1 cellular context compared by ENCODE assay signal in the genomic region with DNA sequence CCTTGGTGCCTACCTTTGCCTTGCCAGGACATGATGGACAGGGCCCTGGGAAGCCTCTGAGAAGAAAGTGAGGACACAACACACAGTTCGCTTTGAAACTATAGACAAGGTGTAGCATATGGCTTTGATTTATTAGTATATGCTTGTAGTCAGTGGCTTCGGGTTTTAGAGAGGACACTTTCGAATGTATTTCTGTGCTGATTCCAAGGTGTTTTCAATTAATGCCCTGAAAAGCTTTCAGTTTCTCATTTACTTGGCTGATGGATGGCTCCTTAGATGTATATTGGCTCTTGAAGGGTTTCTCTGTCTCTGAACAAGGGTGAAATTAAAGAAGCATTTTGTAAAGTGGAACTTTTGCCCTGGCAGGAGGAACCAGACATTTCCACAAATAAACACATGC.
TF ChIP-seq lines count a peak whose summit lies in the region.

No MANE protein-coding gene starts in this region.

TF ChIP-seq in GM23338, 12 proteins besides CTCF, POLR2A, EP300 and RAD21 (continued from another document):
- TF ChIP-seq, protein P1, sequence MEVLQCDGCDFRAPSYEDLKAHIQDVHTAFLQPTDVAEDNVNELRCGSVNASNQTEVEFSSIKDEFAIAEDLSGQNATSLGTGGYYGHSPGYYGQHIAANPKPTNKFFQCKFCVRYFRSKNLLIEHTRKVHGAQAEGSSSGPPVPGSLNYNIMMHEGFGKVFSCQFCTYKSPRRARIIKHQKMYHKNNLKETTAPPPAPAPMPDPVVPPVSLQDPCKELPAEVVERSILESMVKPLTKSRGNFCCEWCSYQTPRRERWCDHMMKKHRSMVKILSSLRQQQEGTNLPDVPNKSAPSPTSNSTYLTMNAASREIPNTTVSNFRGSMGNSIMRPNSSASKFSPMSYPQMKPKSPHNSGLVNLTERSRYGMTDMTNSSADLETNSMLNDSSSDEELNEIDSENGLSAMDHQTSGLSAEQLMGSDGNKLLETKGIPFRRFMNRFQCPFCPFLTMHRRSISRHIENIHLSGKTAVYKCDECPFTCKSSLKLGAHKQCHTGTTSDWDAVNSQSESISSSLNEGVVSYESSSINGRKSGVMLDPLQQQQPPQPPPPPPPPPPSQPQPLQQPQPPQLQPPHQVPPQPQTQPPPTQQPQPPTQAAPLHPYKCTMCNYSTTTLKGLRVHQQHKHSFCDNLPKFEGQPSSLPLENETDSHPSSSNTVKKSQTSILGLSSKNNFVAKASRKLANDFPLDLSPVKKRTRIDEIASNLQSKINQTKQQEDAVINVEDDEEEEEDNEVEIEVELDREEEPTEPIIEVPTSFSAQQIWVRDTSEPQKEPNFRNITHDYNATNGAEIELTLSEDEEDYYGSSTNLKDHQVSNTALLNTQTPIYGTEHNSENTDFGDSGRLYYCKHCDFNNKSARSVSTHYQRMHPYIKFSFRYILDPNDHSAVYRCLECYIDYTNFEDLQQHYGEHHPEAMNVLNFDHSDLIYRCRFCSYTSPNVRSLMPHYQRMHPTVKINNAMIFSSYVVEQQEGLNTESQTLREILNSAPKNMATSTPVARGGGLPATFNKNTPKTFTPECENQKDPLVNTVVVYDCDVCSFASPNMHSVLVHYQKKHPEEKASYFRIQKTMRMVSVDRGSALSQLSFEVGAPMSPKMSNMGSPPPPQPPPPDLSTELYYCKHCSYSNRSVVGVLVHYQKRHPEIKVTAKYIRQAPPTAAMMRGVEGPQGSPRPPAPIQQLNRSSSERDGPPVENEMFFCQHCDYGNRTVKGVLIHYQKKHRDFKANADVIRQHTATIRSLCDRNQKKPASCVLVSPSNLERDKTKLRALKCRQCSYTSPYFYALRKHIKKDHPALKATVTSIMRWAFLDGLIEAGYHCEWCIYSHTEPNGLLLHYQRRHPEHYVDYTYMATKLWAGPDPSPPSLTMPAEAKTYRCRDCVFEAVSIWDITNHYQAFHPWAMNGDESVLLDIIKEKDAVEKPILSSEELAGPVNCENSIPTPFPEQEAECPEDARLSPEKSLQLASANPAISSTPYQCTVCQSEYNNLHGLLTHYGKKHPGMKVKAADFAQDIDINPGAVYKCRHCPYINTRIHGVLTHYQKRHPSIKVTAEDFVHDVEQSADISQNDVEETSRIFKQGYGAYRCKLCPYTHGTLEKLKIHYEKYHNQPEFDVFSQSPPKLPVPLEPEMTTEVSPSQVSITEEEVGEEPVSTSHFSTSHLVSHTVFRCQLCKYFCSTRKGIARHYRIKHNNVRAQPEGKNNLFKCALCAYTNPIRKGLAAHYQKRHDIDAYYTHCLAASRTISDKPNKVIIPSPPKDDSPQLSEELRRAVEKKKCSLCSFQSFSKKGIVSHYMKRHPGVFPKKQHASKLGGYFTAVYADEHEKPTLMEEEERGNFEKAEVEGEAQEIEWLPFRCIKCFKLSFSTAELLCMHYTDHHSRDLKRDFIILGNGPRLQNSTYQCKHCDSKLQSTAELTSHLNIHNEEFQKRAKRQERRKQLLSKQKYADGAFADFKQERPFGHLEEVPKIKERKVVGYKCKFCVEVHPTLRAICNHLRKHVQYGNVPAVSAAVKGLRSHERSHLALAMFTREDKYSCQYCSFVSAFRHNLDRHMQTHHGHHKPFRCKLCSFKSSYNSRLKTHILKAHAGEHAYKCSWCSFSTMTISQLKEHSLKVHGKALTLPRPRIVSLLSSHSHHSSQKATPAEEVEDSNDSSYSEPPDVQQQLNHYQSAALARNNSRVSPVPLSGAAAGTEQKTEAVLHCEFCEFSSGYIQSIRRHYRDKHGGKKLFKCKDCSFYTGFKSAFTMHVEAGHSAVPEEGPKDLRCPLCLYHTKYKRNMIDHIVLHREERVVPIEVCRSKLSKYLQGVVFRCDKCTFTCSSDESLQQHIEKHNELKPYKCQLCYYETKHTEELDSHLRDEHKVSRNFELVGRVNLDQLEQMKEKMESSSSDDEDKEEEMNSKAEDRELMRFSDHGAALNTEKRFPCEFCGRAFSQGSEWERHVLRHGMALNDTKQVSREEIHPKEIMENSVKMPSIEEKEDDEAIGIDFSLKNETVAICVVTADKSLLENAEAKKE (CRISPR knock-in tag; IDR thresholded peaks at IDR 0.05) = no peak
- TF ChIP-seq, protein P2, sequence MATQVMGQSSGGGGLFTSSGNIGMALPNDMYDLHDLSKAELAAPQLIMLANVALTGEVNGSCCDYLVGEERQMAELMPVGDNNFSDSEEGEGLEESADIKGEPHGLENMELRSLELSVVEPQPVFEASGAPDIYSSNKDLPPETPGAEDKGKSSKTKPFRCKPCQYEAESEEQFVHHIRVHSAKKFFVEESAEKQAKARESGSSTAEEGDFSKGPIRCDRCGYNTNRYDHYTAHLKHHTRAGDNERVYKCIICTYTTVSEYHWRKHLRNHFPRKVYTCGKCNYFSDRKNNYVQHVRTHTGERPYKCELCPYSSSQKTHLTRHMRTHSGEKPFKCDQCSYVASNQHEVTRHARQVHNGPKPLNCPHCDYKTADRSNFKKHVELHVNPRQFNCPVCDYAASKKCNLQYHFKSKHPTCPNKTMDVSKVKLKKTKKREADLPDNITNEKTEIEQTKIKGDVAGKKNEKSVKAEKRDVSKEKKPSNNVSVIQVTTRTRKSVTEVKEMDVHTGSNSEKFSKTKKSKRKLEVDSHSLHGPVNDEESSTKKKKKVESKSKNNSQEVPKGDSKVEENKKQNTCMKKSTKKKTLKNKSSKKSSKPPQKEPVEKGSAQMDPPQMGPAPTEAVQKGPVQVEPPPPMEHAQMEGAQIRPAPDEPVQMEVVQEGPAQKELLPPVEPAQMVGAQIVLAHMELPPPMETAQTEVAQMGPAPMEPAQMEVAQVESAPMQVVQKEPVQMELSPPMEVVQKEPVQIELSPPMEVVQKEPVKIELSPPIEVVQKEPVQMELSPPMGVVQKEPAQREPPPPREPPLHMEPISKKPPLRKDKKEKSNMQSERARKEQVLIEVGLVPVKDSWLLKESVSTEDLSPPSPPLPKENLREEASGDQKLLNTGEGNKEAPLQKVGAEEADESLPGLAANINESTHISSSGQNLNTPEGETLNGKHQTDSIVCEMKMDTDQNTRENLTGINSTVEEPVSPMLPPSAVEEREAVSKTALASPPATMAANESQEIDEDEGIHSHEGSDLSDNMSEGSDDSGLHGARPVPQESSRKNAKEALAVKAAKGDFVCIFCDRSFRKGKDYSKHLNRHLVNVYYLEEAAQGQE (IDR thresholded peaks at IDR 0.05; ENCODE audit: unreplicated experiment) = no peak
- no peak for TF ChIP-seq POLR2AphosphoS5 (IDR thresholded peaks at IDR 0.05; ENCODE audit: low read depth)
- no peak for TF ChIP-seq NANOG (IDR thresholded peaks at IDR 0.05; ENCODE audit: borderline replicate concordance)
